22 cellular contexts compared by ENCODE assay signal in the genomic region with DNA sequence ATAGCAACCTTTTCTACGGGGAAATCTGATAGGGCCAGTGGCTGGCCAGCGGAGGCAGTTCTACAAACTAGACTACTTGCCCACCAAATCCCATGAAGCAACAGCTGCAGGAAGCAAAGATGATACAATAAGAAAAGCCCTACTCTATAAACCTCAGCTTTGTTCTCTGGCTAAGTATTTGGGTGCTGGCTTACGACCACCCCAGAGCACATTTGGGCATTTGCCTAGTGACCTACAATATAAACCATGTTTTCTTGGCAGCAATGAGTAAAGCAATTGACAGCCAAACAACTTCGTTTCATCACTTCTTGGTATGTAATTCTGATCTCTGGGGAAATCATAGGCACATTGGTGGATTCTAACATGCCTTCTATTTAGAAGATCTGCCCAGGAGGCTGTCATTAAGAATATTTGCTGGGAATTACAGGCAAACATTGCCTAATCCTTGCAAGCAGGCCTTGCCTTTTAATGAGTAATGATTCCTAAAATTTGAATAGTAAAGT. TPM values are rescaled to one million over a fixed set of nuclear protein-coding genes. Genes with fewer than 3 reads are reported as not detected.
DNase-seq lines count a peak whose midpoint lies in the region; ATAC-seq and TF ChIP-seq lines count a peak whose summit lies in the region.
"Had no signal": no experiment of that assay in that cellular context is flagged by ENCODE, and none has a peak within 500 bp of the region (broad histone marks: within the 10 kb centered on the region; RNA-seq: fewer than 3 reads in every experiment).

No MANE protein-coding gene starts in this region.

- no peak for TF ChIP-seq EP300 in suprapubic skin (IDR thresholded peaks at IDR 0.05)

- POLR2A ChIA-PET in IMR-90 (lab: Charles Lee; ENCODE audit: unreplicated experiment): interaction anchor here (0.6 kb wide), 1 partner anchor 25 kb away, joined by 4 read pairs; no protein-coding TSS in a partner anchor

- WGBS in IMR-90 (ENCODE audit: extremely low coverage in 2 of 2, insufficient read length in 1 of 2), 2 experiments: no CpG with 5 or more reads among the region's 4 CpGs
- 43% methylated on average over 4 of the region's 4 CpGs for WGBS in suprapubic skin

- H3K79me1 ChIP-seq in IMR-90 (ENCODE audit: low read depth in 1 of 2, low read length in 2 of 2): no peaks in the 10 kb centered on the region

- H3K9me3 ChIP-seq in IMR-90 (ENCODE audit: control insufficient read depth, insufficient read depth, low read length): no peaks in the 10 kb centered on the region
- H3K9me3 ChIP-seq in suprapubic skin: no peaks in the 10 kb centered on the region
- H3K9me3 ChIP-seq: mucosa of descending colon, Peyer's patch had no signal

- H4K91ac ChIP-seq in IMR-90 (ENCODE audit: insufficient read depth, low read depth, low read length): no peak overlapping the region

- no peak overlapping the region for H3K56ac ChIP-seq in IMR-90 (ENCODE audit: extremely low read depth, insufficient read depth, low read length)

- peak; percentile 78 for ATAC-seq in IMR-90 (ENCODE audit: low read depth)
- ATAC-seq: activated T-helper 17 cell treated with anti-CD3 and anti-CD28 coated beads, Interleukin-2, amount 50 U/mL, for 72 hours; CD8-positive, alpha-beta T cell; mucosa of descending colon had no signal

- no peak overlapping the region for H2BK120ac ChIP-seq in IMR-90 (ENCODE audit: low read depth, low read length)

- TF ChIP-seq RAD21 in IMR-90 (IDR thresholded peaks at IDR 0.05; ENCODE audit: low read length): no peak

- H3K4me1 ChIP-seq in IMR-90 (ENCODE audit: control insufficient read depth, insufficient read depth, low read length): peaks cover 8% of the 10 kb centered on the region; the same call in 1 of the 2 replicates
- no peaks in the 10 kb centered on the region for H3K4me1 ChIP-seq in suprapubic skin
- H3K4me1 ChIP-seq: Peyer's patch had no signal

- no TSS peak for BruUV-seq in IMR-90 (replicated peaks; lab: Mats Ljungman, UMichigan)

- no peak overlapping the region for H3K23ac ChIP-seq in IMR-90 (ENCODE audit: low read depth, low read length)

- no peak for TF ChIP-seq CTCF in AG10803 (conservative IDR thresholded peaks at IDR 0.05; ENCODE audit: low read length)
- TF ChIP-seq CTCF in IMR-90 (conservative IDR thresholded peaks at IDR 0.05; ENCODE audit: low read depth, low read length): no peak
- no peak for TF ChIP-seq CTCF in suprapubic skin (IDR thresholded peaks at IDR 0.05)

- H3K4me3 ChIP-seq in AG10803 (ENCODE audit: low read length) (no peak overlapping the region), IMR-90 (ENCODE audit: insufficient read depth, low read depth, low read length) (no peak overlapping the region), suprapubic skin (no peak overlapping the region)
- H3K4me3 ChIP-seq: mucosa of descending colon, Peyer's patch had no signal

- no peak overlapping the region for H2AFZ ChIP-seq in IMR-90 (replicated peaks; ENCODE audit: low read length, poor library complexity)

- no peak overlapping the region for H3K14ac ChIP-seq in IMR-90 (replicated peaks; ENCODE audit: low read depth, low read length)

- no peak overlapping the region for H4K5ac ChIP-seq in IMR-90 (ENCODE audit: low read depth, low read length)

- H4K20me1 ChIP-seq in IMR-90 (ENCODE audit: insufficient read depth, low read length): no peaks in the 10 kb centered on the region

- H2AK9ac ChIP-seq in IMR-90 (replicated peaks; ENCODE audit: low read depth, low read length, poor library complexity): no peak overlapping the region

- no peak overlapping the region for H3K4ac ChIP-seq in IMR-90 (ENCODE audit: low read depth, low read length)

- H3K9ac ChIP-seq in IMR-90 (ENCODE audit: low read depth, low read length): no peak overlapping the region

- peak; percentile 97 for DNase-seq in AG10803 (ENCODE audit: low read depth)
- DNase-seq in IMR-90: peak; percentile 58
- peak; percentile 40 for DNase-seq in dedifferentiated amniotic fluid mesenchymal stem cell (ENCODE audit: extremely low spot score)
- peak; percentile 2 for DNase-seq in iris pigment epithelial cell (ENCODE audit: low read depth)
- no peak for DNase-seq in NCI-H1417 treated with DMSO at 0.1 percent for 48 hours (lab: John Stamatoyannopoulos, UW)
- no peak for DNase-seq in suprapubic skin (ENCODE audit: low spot score in 2 of 2)
- DNase-seq in A172 (ENCODE audit: low spot score): no peak
- no peak for DNase-seq in cortex of kidney (lab: John Stamatoyannopoulos, UW)
- DNase-seq: activated CD4-positive, alpha-beta T cell treated with anti-CD3 and anti-CD28 coated beads, Interleukin-2, amount 10 ng/mL, durations not matched to agents 24 days and 14 days; activated CD8-positive, alpha-beta memory T cell treated with anti-CD3 and anti-CD28 coated beads, Interleukin-2, amount 10 ng/mL, durations not matched to agents 7 days and 5 days; CD8-positive, alpha-beta T cell; DMS53; foreskin fibroblast; GDM1; immature natural killer cell; mucosa of descending colon; NCI-H510A; Peyer's patch; stimulated activated CD4-positive, alpha-beta T cell treated with anti-CD3 and anti-CD28 coated beads, Interleukin-2, amount 100 ng/mL, for 48 hours; stimulated activated naive CD4-positive, alpha-beta T cell; T-helper 2 cell had no signal

- intact Hi-C loops in IMR-90 (cut with micrococcal nuclease): no loop called here

- H2BK20ac ChIP-seq in IMR-90 (ENCODE audit: low read depth, low read length): no peak overlapping the region

- CTCF ChIA-PET in IMR-90 (lab: Yijun Ruan, JAX): interaction anchor here (0.7 kb wide), 1 partner anchor 967 kb away, joined by 3 read pairs; no protein-coding TSS in a partner anchor

- no peak overlapping the region for H3K18ac ChIP-seq in IMR-90 (ENCODE audit: low read depth, low read length)

- dilution Hi-C loops in IMR-90 (cut with HindIII; ENCODE audit: low sequenced_read_pairs, unreplicated experiment): no loop called here

- no peak overlapping the region for H2BK15ac ChIP-seq in IMR-90 (ENCODE audit: low read depth, low read length)

- no peak overlapping the region for H4K8ac ChIP-seq in IMR-90 (ENCODE audit: low read depth in 2 of 2, low read length in 2 of 2)

- TF ChIP-seq POLR2A in IMR-90 (IDR thresholded peaks at IDR 0.05; ENCODE audit: low read depth, low read length) (no peak), suprapubic skin (IDR thresholded peaks at IDR 0.05) (no peak)

- H2AK5ac ChIP-seq in IMR-90 (ENCODE audit: low read depth, low read length): no peak overlapping the region

- H3K27ac ChIP-seq in IMR-90 (ENCODE audit: insufficient read depth, low read length) (peak overlapping the region; percentile 24; the same call in 1 of the 2 replicates), suprapubic skin (no peak overlapping the region)
- H3K27ac ChIP-seq: Peyer's patch had no signal

- no peak overlapping the region for H2BK5ac ChIP-seq in IMR-90 (ENCODE audit: low read depth, low read length, poor library complexity, severe bottlenecking)

- H3K36me3 ChIP-seq in IMR-90 (ENCODE audit: control insufficient read depth, insufficient read depth, low read length) (no peaks in the 10 kb centered on the region), suprapubic skin (no peaks in the 10 kb centered on the region)
- H3K36me3 ChIP-seq: Peyer's patch had no signal

- in situ Hi-C loops in IMR-90 (cut with MboI; ENCODE audit: low sequenced_read_pairs): no loop called here

- no peak overlapping the region for H3K4me2 ChIP-seq in IMR-90 (ENCODE audit: low read depth, low read length)

- H3K27me3 ChIP-seq in IMR-90 (ENCODE audit: control insufficient read depth, insufficient read depth, low read length) (no peaks in the 10 kb centered on the region; the same call in 1 of the 2 replicates), suprapubic skin (no peaks in the 10 kb centered on the region)
- H3K27me3 ChIP-seq: Peyer's patch had no signal

- H3K9me1 ChIP-seq in IMR-90 (ENCODE audit: insufficient read depth, low read length): no peaks in the 10 kb centered on the region

TF ChIP-seq in IMR-90, 13 proteins besides CTCF, POLR2A, EP300 and RAD21:
- no peak for TF ChIP-seq FOS (IDR thresholded peaks at IDR 0.05; ENCODE audit: low read depth, low read length)
- TF ChIP-seq CEBPB (IDR thresholded peaks at IDR 0.05; ENCODE audit: low read depth, low read length): peak; percentile 42; the same call in 1 of the 2 replicates

RNA-seq across cellular contexts. Expression of a gene that starts 7.5 kb away (rescaled TPM):
- total RNA-seq in IMR-90 (2012; rRNA removed) (0.83 and 1.1 TPM in 2 replicates), suprapubic skin (not detected)
- 0.29 and 0.32 TPM in 2 replicates for polyA plus RNA-seq in IMR-90 (2012; rRNA removed)
- 0.18 and 0.22 TPM in 2 replicates for polyA plus RNA-seq in IMR-90 (2012; cell fraction: cytosol; rRNA removed)
- polyA plus RNA-seq in IMR-90 (2012; cell fraction: nucleus; rRNA removed; ENCODE audit: low replicate concordance): 0.11 and 0.17 TPM in 2 replicates
- not detected in 2 replicates for total RNA-seq in A172 (2014; rRNA removed; shearing (Covaris generic))
- total RNA-seq: CD8-positive, alpha-beta T cell; Peyer's patch had no signal

Comparison
In these comparisons a context has a peak if more than half of its experiments do, and no peak if none do; other contexts are left out.
1. DNase-seq: peak in AG10803 (single experiment), IMR-90 (single experiment), dedifferentiated amniotic fluid mesenchymal stem cell (single experiment) and iris pigment epithelial cell (single experiment); none in NCI-H1417 treated with DMSO at 0.1 percent for 48 hours (single experiment), suprapubic skin (0 of 2), A172 (single experiment) and cortex of kidney (single experiment).